In the genomic region with DNA sequence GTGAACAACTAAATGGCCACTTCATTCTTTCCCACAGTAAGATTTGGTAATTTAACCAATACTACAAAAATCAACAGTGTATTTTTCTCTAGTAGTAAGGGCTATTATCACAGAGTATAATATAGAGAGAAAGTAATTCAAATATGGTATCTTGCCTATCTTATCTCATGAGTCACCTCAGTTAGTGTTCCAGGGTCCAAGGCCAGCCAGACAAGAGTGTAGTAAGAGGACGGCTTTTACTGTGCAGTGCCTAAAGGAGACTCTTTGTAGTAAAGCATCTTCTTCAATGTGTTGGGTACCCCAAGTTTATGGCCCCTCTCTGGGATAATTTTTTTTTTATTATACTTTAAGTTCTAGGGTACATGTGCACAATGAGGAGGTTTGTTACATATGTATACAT, we compare ENCODE assay signal across 31 cellular contexts.
"Had no signal": no experiment of that assay in that cellular context is flagged by ENCODE, and none has a peak within 500 bp of the region (broad histone marks: within the 10 kb centered on the region; RNA-seq: fewer than 3 reads in every experiment).

No MANE protein-coding gene starts in this region.

- DNase-seq: activated CD4-positive, alpha-beta T cell treated with anti-CD3 and anti-CD28 coated beads for 1 hour; activated CD4-positive, alpha-beta T cell treated with anti-CD3 and anti-CD28 coated beads for 4 hours; activated CD4-positive, alpha-beta T cell treated with anti-CD3 and anti-CD28 coated beads, Interleukin-2, amount 50 U/mL, for 1 hour; activated CD4-positive, alpha-beta T cell treated with anti-CD3 and anti-CD28 coated beads, Interleukin-2, amount 50 U/mL, for 48 hours; activated CD8-positive, alpha-beta memory T cell treated with anti-CD3 and anti-CD28 coated beads, Interleukin-2, amount 10 ng/mL, durations not matched to agents 7 days and 5 days; activated CD8-positive, alpha-beta memory T cell treated with anti-CD3 and anti-CD28 coated beads, Interleukin-2, amount 50 U/mL, for 4 hours; activated CD8-positive, alpha-beta T cell treated with anti-CD3 and anti-CD28 coated beads, Interleukin-2, amount 10 ng/mL, durations not matched to agents 7 days and 5 days; activated gamma-delta T cell; activated naive CD4-positive, alpha-beta T cell; activated naive CD4-positive, alpha-beta T cell treated with anti-CD3 and anti-CD28 coated beads, Interleukin-2, amount 10 ng/mL, durations not matched to agents 7 days and 5 days; activated naive CD8-positive, alpha-beta T cell treated with anti-CD3 and anti-CD28 coated beads, Interleukin-2, amount 10 ng/mL, durations not matched to agents 7 days and 5 days; activated T-cell treated with anti-CD3 and anti-CD28 coated beads, Interleukin-2, amount 50 U/mL, for 1 hour; activated T-cell treated with anti-CD3 and anti-CD28 coated beads, Interleukin-2, amount 50 U/mL, for 72 hours; amniotic stem cell; anterior cingulate cortex; brain microvascular endothelial cell; cortex of kidney; dermis blood vessel endothelial cell; effector CD4-positive, alpha-beta T cell; esophagus squamous epithelium; foreskin melanocyte; heart right ventricle; T-helper 1 cell; T-helper 17 cell; T1000 had no signal

- H3K4me1 Mint-ChIP-seq: activated CD8-positive, alpha-beta memory T cell treated with anti-CD3 and anti-CD28 coated beads, Interleukin-2, amount 10 ng/mL, durations not matched to agents 7 days and 5 days; activated naive CD4-positive, alpha-beta T cell treated with anti-CD3 and anti-CD28 coated beads, Interleukin-2, amount 10 ng/mL, durations not matched to agents 7 days and 5 days; activated naive CD8-positive, alpha-beta T cell treated with anti-CD3 and anti-CD28 coated beads, Interleukin-2, amount 10 ng/mL, durations not matched to agents 7 days and 5 days; central memory CD8-positive, alpha-beta T cell; T-helper 17 cell had no signal

- H3K36me3 Mint-ChIP-seq: activated CD8-positive, alpha-beta memory T cell treated with anti-CD3 and anti-CD28 coated beads, Interleukin-2, amount 10 ng/mL, durations not matched to agents 7 days and 5 days; activated naive CD4-positive, alpha-beta T cell treated with anti-CD3 and anti-CD28 coated beads, Interleukin-2, amount 10 ng/mL, durations not matched to agents 7 days and 5 days; activated naive CD8-positive, alpha-beta T cell treated with anti-CD3 and anti-CD28 coated beads, Interleukin-2, amount 10 ng/mL, durations not matched to agents 7 days and 5 days had no signal

- H3K36me3 ChIP-seq: brain microvascular endothelial cell, esophagus squamous epithelium, gastroesophageal sphincter, heart right ventricle had no signal

- H3K27me3 Mint-ChIP-seq: activated CD8-positive, alpha-beta memory T cell treated with anti-CD3 and anti-CD28 coated beads, Interleukin-2, amount 10 ng/mL, durations not matched to agents 7 days and 5 days; activated naive CD4-positive, alpha-beta T cell treated with anti-CD3 and anti-CD28 coated beads, Interleukin-2, amount 10 ng/mL, durations not matched to agents 7 days and 5 days; activated naive CD8-positive, alpha-beta T cell treated with anti-CD3 and anti-CD28 coated beads, Interleukin-2, amount 10 ng/mL, durations not matched to agents 7 days and 5 days; central memory CD8-positive, alpha-beta T cell; T-helper 17 cell had no signal

- H3K27ac ChIP-seq: brain microvascular endothelial cell, epithelial cell of prostate, esophagus squamous epithelium, gastroesophageal sphincter, heart right ventricle had no signal

- H3K4me1 ChIP-seq: esophagus squamous epithelium, gastroesophageal sphincter, heart right ventricle had no signal

- H3K27me3 ChIP-seq: brain microvascular endothelial cell, esophagus squamous epithelium, gastroesophageal sphincter, heart right ventricle had no signal

- H3K27ac Mint-ChIP-seq: activated CD8-positive, alpha-beta memory T cell treated with anti-CD3 and anti-CD28 coated beads, Interleukin-2, amount 10 ng/mL, durations not matched to agents 7 days and 5 days; activated CD8-positive, alpha-beta T cell treated with anti-CD3 and anti-CD28 coated beads, Interleukin-2, amount 10 ng/mL, durations not matched to agents 7 days and 5 days; activated naive CD4-positive, alpha-beta T cell treated with anti-CD3 and anti-CD28 coated beads, Interleukin-2, amount 10 ng/mL, durations not matched to agents 7 days and 5 days; activated naive CD4-positive, alpha-beta T cell treated with anti-CD3 and anti-CD28 coated beads, Interleukin-2, amount 50 U/mL, for 72 hours; activated naive CD8-positive, alpha-beta T cell treated with anti-CD3 and anti-CD28 coated beads, Interleukin-2, amount 10 ng/mL, durations not matched to agents 7 days and 5 days; activated T-cell treated with anti-CD3 and anti-CD28 coated beads, Interleukin-2, amount 50 U/mL, for 72 hours; T-helper 17 cell; T-helper 2 cell treated with Interferon-gamma antibody and Interleukin-4, amounts not matched to agents 5 μg/mL and 100 μg/mL, for 36 hours; WTC11 had no signal

- ATAC-seq: activated CD8-positive, alpha-beta memory T cell treated with anti-CD3 and anti-CD28 coated beads, Interleukin-2, amount 10 ng/mL, durations not matched to agents 7 days and 5 days; activated CD8-positive, alpha-beta T cell treated with anti-CD3 and anti-CD28 coated beads, Interleukin-2, amount 10 ng/mL, durations not matched to agents 7 days and 5 days; activated naive CD4-positive, alpha-beta T cell treated with anti-CD3 and anti-CD28 coated beads, Interleukin-2, amount 50 U/mL, for 72 hours; activated T-cell treated with anti-CD3 and anti-CD28 coated beads, Interleukin-2, amount 50 U/mL, for 72 hours; gastroesophageal sphincter; heart right ventricle; T-helper 17 cell; WTC11 had no signal

- H3K4me3 ChIP-seq: esophagus squamous epithelium, gastroesophageal sphincter, heart right ventricle had no signal

- H3K9me3 Mint-ChIP-seq: T-helper 2 cell treated with Interferon-gamma antibody and Interleukin-4, amounts not matched to agents 5 μg/mL and 100 μg/mL, for 36 hours had no signal

- H3K9me3 ChIP-seq: esophagus squamous epithelium, gastroesophageal sphincter had no signal

- H3K4me3 Mint-ChIP-seq: activated CD8-positive, alpha-beta memory T cell treated with anti-CD3 and anti-CD28 coated beads, Interleukin-2, amount 10 ng/mL, durations not matched to agents 7 days and 5 days; activated CD8-positive, alpha-beta T cell treated with anti-CD3 and anti-CD28 coated beads, Interleukin-2, amount 10 ng/mL, durations not matched to agents 7 days and 5 days; activated naive CD4-positive, alpha-beta T cell treated with anti-CD3 and anti-CD28 coated beads, Interleukin-2, amount 10 ng/mL, durations not matched to agents 7 days and 5 days; activated naive CD8-positive, alpha-beta T cell treated with anti-CD3 and anti-CD28 coated beads, Interleukin-2, amount 10 ng/mL, durations not matched to agents 7 days and 5 days; activated T-cell treated with anti-CD3 and anti-CD28 coated beads, Interleukin-2, amount 50 U/mL, for 72 hours; central memory CD8-positive, alpha-beta T cell; T-helper 17 cell; T-helper 2 cell treated with Interferon-gamma antibody and Interleukin-4, amounts not matched to agents 5 μg/mL and 100 μg/mL, for 36 hours; WTC11 had no signal
